Comparison of ENCODE assay signal across 9 cellular contexts in the genomic region with DNA sequence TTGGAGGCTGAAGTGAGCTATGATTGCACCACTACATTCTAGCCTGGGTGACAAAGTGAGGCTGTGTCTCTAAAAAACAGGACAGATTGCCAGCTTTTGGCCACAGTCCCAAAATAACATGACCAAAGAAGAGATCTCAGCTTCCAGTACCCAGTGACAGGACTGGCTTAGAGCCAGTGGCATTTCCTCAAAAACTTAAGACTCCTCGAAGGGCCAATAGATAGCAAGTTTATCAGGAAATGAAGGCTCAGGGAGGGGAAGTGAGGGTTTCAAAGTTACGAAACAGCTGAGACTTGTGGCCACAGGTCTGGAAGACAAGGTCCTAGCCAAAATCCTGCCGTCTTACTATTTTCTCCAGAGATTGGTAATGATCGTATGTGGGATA. TPM values are rescaled to one million over a fixed set of nuclear protein-coding genes. Genes with fewer than 3 reads are reported as not detected.
DNase-seq lines count a peak whose midpoint lies in the region; ATAC-seq, FAIRE-seq and TF ChIP-seq lines count a peak whose summit lies in the region.
"Had no signal": no experiment of that assay in that cellular context is flagged by ENCODE, and none has a peak within 500 bp of the region (broad histone marks: within the 10 kb centered on the region; RNA-seq: fewer than 3 reads in every experiment).

No MANE protein-coding gene starts in this region.

- no TSS peak for BruUV-seq in endothelial cell of umbilical vein (replicated peaks; lab: Mats Ljungman, UMichigan)

- H3K4me3 Mint-ChIP-seq in activated T-cell treated with anti-CD3 and anti-CD28 coated beads, Interleukin-2, amount 50 U/mL, for 72 hours = no peak overlapping the region
- peak overlapping the region in 6 of 10 donors; percentile 15 to 57 (median 37) for H3K4me3 Mint-ChIP-seq in naive thymus-derived CD4-positive, alpha-beta T cell

- CTCF ChIA-PET in endothelial cell of umbilical vein (lab: Charles Lee) = interaction anchor here (0.9 to 1.6 kb wide), 3 partner anchors 9 to 42 kb away, joined by 4 to 9 read pairs (median 9); partner anchors contain the start of gene KPNA6
- CTCF ChIA-PET in naive thymus-derived CD4-positive, alpha-beta T cell (lab: Charles Lee) = interaction anchor here (0.6 to 1.3 kb wide), 3 partner anchors 15 to 257 kb away, joined by 3 read pairs; no protein-coding TSS in a partner anchor

- H2AFZ ChIP-seq in endothelial cell of umbilical vein (ENCODE audit: low read depth, low read length) = no peak overlapping the region
- no peak overlapping the region for H2AFZ ChIP-seq in smooth muscle cell (ENCODE audit: low read depth)

- no peaks in the 10 kb centered on the region for H3K36me3 Mint-ChIP-seq in activated T-cell treated with anti-CD3 and anti-CD28 coated beads, Interleukin-2, amount 50 U/mL, for 72 hours (ENCODE audit: insufficient read depth in 2 of 2)
- peaks cover 0 to 11% (median 0%) of the 10 kb centered on the region in 5 donors for H3K36me3 Mint-ChIP-seq in naive thymus-derived CD4-positive, alpha-beta T cell

- peak overlapping the region; percentile 26 for H3K27ac Mint-ChIP-seq in activated T-cell treated with anti-CD3 and anti-CD28 coated beads, Interleukin-2, amount 50 U/mL, for 72 hours
- H3K27ac Mint-ChIP-seq in naive thymus-derived CD4-positive, alpha-beta T cell = peak overlapping the region; percentile 35 to 90 (median 51)

- H3K4me2 ChIP-seq in endothelial cell of umbilical vein (ENCODE audit: insufficient read depth, low read length) (peak overlapping the region; percentile 64), smooth muscle cell (no peak overlapping the region)

- peaks cover 32% of the 10 kb centered on the region for H3K4me1 ChIP-seq in endothelial cell of umbilical vein (ENCODE audit: control insufficient read depth, extremely low read depth, insufficient read depth, low read length)
- peaks cover 5% of the 10 kb centered on the region in 2 donors for H3K4me1 ChIP-seq in naive thymus-derived CD4-positive, alpha-beta T cell (ENCODE audit: control insufficient read depth in 2 of 2, insufficient read depth in 2 of 2, low read length in 2 of 2)
- H3K4me1 ChIP-seq in smooth muscle cell (ENCODE audit: low read depth) = peaks cover 25% of the 10 kb centered on the region
- H3K4me1 ChIP-seq in BE2C = peaks cover 7% of the 10 kb centered on the region

- ATAC-seq in activated T-cell treated with anti-CD3 and anti-CD28 coated beads, Interleukin-2, amount 50 U/mL, for 72 hours (replicated peaks in 1 of 2) = peak; percentile 19 to 25
- peak; percentile 87 for ATAC-seq in naive thymus-derived CD4-positive, alpha-beta T cell
- ATAC-seq in GM18505 (IDR thresholded peaks at IDR 0.05; ENCODE audit: unreplicated experiment) = no peak

- no peak for DNase-seq in activated T-cell treated with anti-CD3 and anti-CD28 coated beads, Interleukin-2, amount 50 U/mL, for 72 hours
- DNase-seq in activated T-cell treated with anti-CD3 and anti-CD28 coated beads, Interleukin-2, amount 50 U/mL, for 1 hour = no peak
- DNase-seq in RKO (ENCODE audit: low spot score) (peak; percentile 38), endothelial cell of umbilical vein (ENCODE audit: low read depth, low spot score) (peak; percentile 97), smooth muscle cell (lab: John Stamatoyannopoulos, UW; ENCODE audit: unreplicated experiment) (no peak), BE2C (no peak)
- peak in 3 of 9 donors; percentile 8 to 22 (median 14) for DNase-seq in naive thymus-derived CD4-positive, alpha-beta T cell

- TF ChIP-seq POLR2A in endothelial cell of umbilical vein (IDR thresholded peaks at IDR 0.05; ENCODE audit: low read depth, low read length) (peak; percentile 50), GM18505 (IDR thresholded peaks at IDR 0.05; ENCODE audit: borderline replicate concordance, extremely low read depth, insufficient read depth, insufficient read length) (no peak)

- H3K27ac ChIP-seq in endothelial cell of umbilical vein (ENCODE audit: insufficient read depth, low read depth, low read length) (peak overlapping the region; percentile 46), smooth muscle cell (ENCODE audit: low read depth) (no peak overlapping the region)
- H3K27ac ChIP-seq in naive thymus-derived CD4-positive, alpha-beta T cell (ENCODE audit: low read depth, low read length) = no peak overlapping the region

- peaks cover 47% of the 10 kb centered on the region for H3F3A ChIP-seq in smooth muscle cell (ENCODE audit: low read depth)

- dilution Hi-C loops in endothelial cell of umbilical vein (cut with MboI; ENCODE audit: extremely low pct_ligation_motif_present, low sequenced_read_pairs) = no loop called here

- intact Hi-C loops in endothelial cell of umbilical vein (cut with micrococcal nuclease) = no loop called here
- intact Hi-C loops in naive thymus-derived CD4-positive, alpha-beta T cell (cut with micrococcal nuclease) = loop anchor here in 1 of 2 donors (10.0 kb wide), 1 partner anchor 252 kb away; the partner anchor contains the start of gene SPOCD1

- peak; percentile 92 for FAIRE-seq in endothelial cell of umbilical vein (lab: Jason Lieb, UNC)
- FAIRE-seq: G401.6 had no signal

- H3K27me3 ChIP-seq in endothelial cell of umbilical vein (ENCODE audit: control insufficient read depth in 2 of 2, insufficient read depth in 2 of 2, low read length in 2 of 2) = no peaks in the 10 kb centered on the region
- H3K27me3 ChIP-seq in naive thymus-derived CD4-positive, alpha-beta T cell (ENCODE audit: control insufficient read depth in 2 of 2, insufficient read depth in 2 of 2, low read length in 2 of 2) = no peaks in the 10 kb centered on the region
- no peaks in the 10 kb centered on the region for H3K27me3 ChIP-seq in smooth muscle cell (ENCODE audit: low read depth)
- no peaks in the 10 kb centered on the region for H3K27me3 ChIP-seq in BE2C

- peak overlapping the region in 1 of 3 experiments; percentile 35 for H3K4me3 ChIP-seq in endothelial cell of umbilical vein (replicated peaks in 1 of 3; ENCODE audit: insufficient read depth in 1 of 3, low read depth in 1 of 3, low read length in 3 of 3)
- H3K4me3 ChIP-seq in naive thymus-derived CD4-positive, alpha-beta T cell (ENCODE audit: low read length) = no peak overlapping the region
- H3K4me3 ChIP-seq in smooth muscle cell = no peak overlapping the region
- no peak overlapping the region for H3K4me3 ChIP-seq in BE2C (ENCODE audit: low read depth, low read length)

- H4K20me1 ChIP-seq in endothelial cell of umbilical vein (replicated peaks; ENCODE audit: control insufficient read depth, extremely low read depth, insufficient read depth, low read length) (no peaks in the 10 kb centered on the region), smooth muscle cell (ENCODE audit: low read depth) (peaks cover 25% of the 10 kb centered on the region)

- H3K4me1 Mint-ChIP-seq in activated T-cell treated with anti-CD3 and anti-CD28 coated beads, Interleukin-2, amount 50 U/mL, for 72 hours (ENCODE audit: low read depth) = peaks cover 15% of the 10 kb centered on the region
- peaks cover 12 to 32% (median 22%) of the 10 kb centered on the region in 7 donors for H3K4me1 Mint-ChIP-seq in naive thymus-derived CD4-positive, alpha-beta T cell

- no peaks in the 10 kb centered on the region for H3K9me3 Mint-ChIP-seq in activated T-cell treated with anti-CD3 and anti-CD28 coated beads, Interleukin-2, amount 50 U/mL, for 72 hours
- no peaks in the 10 kb centered on the region for H3K9me3 Mint-ChIP-seq in naive thymus-derived CD4-positive, alpha-beta T cell

- peaks cover 2 to 4% of the 10 kb centered on the region in 2 experiments for H3K36me3 ChIP-seq in endothelial cell of umbilical vein (ENCODE audit: control insufficient read depth in 2 of 2, extremely low read depth in 1 of 2, insufficient read depth in 2 of 2, low read length in 2 of 2)
- H3K36me3 ChIP-seq in naive thymus-derived CD4-positive, alpha-beta T cell (ENCODE audit: control insufficient read depth in 2 of 3, insufficient read depth in 3 of 3, low read length in 3 of 3) = peaks cover 0 to 10% (median under 1%) of the 10 kb centered on the region in 3 experiments
- H3K36me3 ChIP-seq in smooth muscle cell (ENCODE audit: low read depth) = no peaks in the 10 kb centered on the region
- no peaks in the 10 kb centered on the region for H3K36me3 ChIP-seq in BE2C

- WGBS in smooth muscle cell (ENCODE audit: low lambda C conversion rate) = 29% methylated on average over 4 of the region's 4 CpGs

- no peaks in the 10 kb centered on the region for H3K27me3 Mint-ChIP-seq in activated T-cell treated with anti-CD3 and anti-CD28 coated beads, Interleukin-2, amount 50 U/mL, for 72 hours (ENCODE audit: low read depth)
- no peaks in the 10 kb centered on the region for H3K27me3 Mint-ChIP-seq in naive thymus-derived CD4-positive, alpha-beta T cell

- no peaks in the 10 kb centered on the region for H3K9me1 ChIP-seq in endothelial cell of umbilical vein (replicated peaks; ENCODE audit: control insufficient read depth, extremely low read depth, insufficient read depth, low read length)

- H3K79me2 ChIP-seq in endothelial cell of umbilical vein (ENCODE audit: control insufficient read depth, insufficient read depth, low read length) (no peaks in the 10 kb centered on the region), smooth muscle cell (ENCODE audit: low read depth) (no peaks in the 10 kb centered on the region)

- POLR2A ChIA-PET in endothelial cell of umbilical vein (lab: Charles Lee) = interaction anchor here (0.7 to 0.8 kb wide), 2 partner anchors 41 to 165 kb away, joined by 3 to 4 read pairs; no protein-coding TSS in a partner anchor
- POLR2A ChIA-PET in naive thymus-derived CD4-positive, alpha-beta T cell (lab: Charles Lee) = interaction anchor here (0.5 to 1.2 kb wide), 7 partner anchors 9 to 526 kb away, joined by 3 to 6 read pairs (median 3); no protein-coding TSS in a partner anchor

- H3K9ac ChIP-seq in endothelial cell of umbilical vein (replicated peaks; ENCODE audit: extremely low read depth, insufficient read depth, low read length) (peak overlapping the region; percentile 47), smooth muscle cell (ENCODE audit: low read depth) (no peak overlapping the region)

- TF ChIP-seq CTCF in endothelial cell of umbilical vein (IDR thresholded peaks at IDR 0.05; ENCODE audit: extremely low read depth in 1 of 2, insufficient read depth in 1 of 2, low read depth in 1 of 2, low read length in 2 of 2) (no peak), smooth muscle cell (IDR thresholded peaks at IDR 0.05; ENCODE audit: borderline replicate concordance, insufficient read depth, poor library complexity, severe bottlenecking) (no peak), BE2C (IDR thresholded peaks at IDR 0.05; ENCODE audit: low read depth, low read length) (no peak)

- no peaks in the 10 kb centered on the region for H3K9me3 ChIP-seq in endothelial cell of umbilical vein (replicated peaks; ENCODE audit: control insufficient read depth, insufficient read depth, low read length)
- no peaks in the 10 kb centered on the region for H3K9me3 ChIP-seq in naive thymus-derived CD4-positive, alpha-beta T cell (ENCODE audit: control insufficient read depth in 2 of 3, low read length in 3 of 3)
- no peaks in the 10 kb centered on the region for H3K9me3 ChIP-seq in smooth muscle cell (replicated peaks; ENCODE audit: low read depth)
- no peaks in the 10 kb centered on the region for H3K9me3 ChIP-seq in BE2C

RNA-seq across cellular contexts. Expression of gene TMEM39B, which starts 6.3 kb away (rescaled TPM):
- total RNA-seq in activated T-cell treated with anti-CD3 and anti-CD28 coated beads, Interleukin-2, amount 50 U/mL, for 72 hours = 10 to 100 TPM; 28.4 to 38.0 TPM
- total RNA-seq in endothelial cell of umbilical vein (43.7 and 47.3 TPM in 2 replicates), smooth muscle cell (9.2 and 9.4 TPM in 2 replicates)
- polyA plus RNA-seq in endothelial cell of umbilical vein (64.3 and 78.1 TPM in 2 replicates), smooth muscle cell (4.4 and 7.5 TPM in 2 replicates)
- polyA plus RNA-seq in endothelial cell of umbilical vein (2011; cell fraction: cytosol; rRNA removed) = 54.2 and 56.6 TPM in 2 replicates
- polyA plus RNA-seq in endothelial cell of umbilical vein (2011; cell fraction: nucleus; rRNA removed) = 39.8 and 43.8 TPM in 2 replicates
- 27.9 and 28.0 TPM in 2 replicates for polyA plus RNA-seq in endothelial cell of umbilical vein (2012)
- polyA minus RNA-seq in endothelial cell of umbilical vein = 42.9 and 49.2 TPM in 2 replicates
- polyA minus RNA-seq in endothelial cell of umbilical vein (2011; cell fraction: cytosol; rRNA and poly(A)+ RNA removed) = 14.2 TPM
- 17.8 and 18.1 TPM in 2 replicates for polyA minus RNA-seq in endothelial cell of umbilical vein (2011; cell fraction: nucleus; rRNA and poly(A)+ RNA removed)
- 10 to 100 TPM; 11.4 to 35.9 (median 26.4) TPM for total RNA-seq in naive thymus-derived CD4-positive, alpha-beta T cell
- 1 to 10 TPM; 2.7 to 4.9 TPM for polyA plus RNA-seq in naive thymus-derived CD4-positive, alpha-beta T cell
- polyA plus RNA-seq in BE2C (2012; ENCODE audit: insufficient read depth, insufficient read length, low read depth) = 24.7 TPM

RNA-seq across cellular contexts. Expression of gene KPNA6, which starts 41.4 kb away (rescaled TPM):
- 10 to 100 TPM; 63.3 to 65.8 TPM for total RNA-seq in activated T-cell treated with anti-CD3 and anti-CD28 coated beads, Interleukin-2, amount 50 U/mL, for 72 hours
- total RNA-seq in endothelial cell of umbilical vein (83.4 and 85.6 TPM in 2 replicates), smooth muscle cell (35.8 and 40.9 TPM in 2 replicates)
- polyA plus RNA-seq in endothelial cell of umbilical vein (18.1 and 22.1 TPM in 2 replicates), smooth muscle cell (22.3 and 29.1 TPM in 2 replicates)
- 24.9 and 25.4 TPM in 2 replicates for polyA plus RNA-seq in endothelial cell of umbilical vein (2011; cell fraction: cytosol; rRNA removed)
- polyA plus RNA-seq in endothelial cell of umbilical vein (2011; cell fraction: nucleus; rRNA removed) = 21.1 and 23.1 TPM in 2 replicates
- polyA plus RNA-seq in endothelial cell of umbilical vein (2012) = 19.0 and 27.3 TPM in 2 replicates
- polyA minus RNA-seq in endothelial cell of umbilical vein = 58.4 and 61.4 TPM in 2 replicates
- polyA minus RNA-seq in endothelial cell of umbilical vein (2011; cell fraction: cytosol; rRNA and poly(A)+ RNA removed) = 24.2 TPM
- 15.8 and 25.6 TPM in 2 replicates for polyA minus RNA-seq in endothelial cell of umbilical vein (2011; cell fraction: nucleus; rRNA and poly(A)+ RNA removed)
- total RNA-seq in naive thymus-derived CD4-positive, alpha-beta T cell = 10 to 100 TPM; 47.4 to 63.7 (median 51.6) TPM
- polyA plus RNA-seq in naive thymus-derived CD4-positive, alpha-beta T cell = 10 to 100 TPM; 19.5 to 26.8 TPM
- polyA plus RNA-seq in BE2C (2012; ENCODE audit: insufficient read depth, insufficient read length, low read depth) = 8.3 TPM

RNA-seq across cellular contexts. Expression of gene KHDRBS1, which starts 52.8 kb away (rescaled TPM):
- total RNA-seq in activated T-cell treated with anti-CD3 and anti-CD28 coated beads, Interleukin-2, amount 50 U/mL, for 72 hours = 100 to 1,000 TPM; 138 to 156 TPM
- total RNA-seq in endothelial cell of umbilical vein (185 and 194 TPM in 2 replicates), smooth muscle cell (80.4 and 90.6 TPM in 2 replicates)
- polyA plus RNA-seq in endothelial cell of umbilical vein (26.3 and 43.4 TPM in 2 replicates), smooth muscle cell (85.0 and 86.5 TPM in 2 replicates)
- polyA plus RNA-seq in endothelial cell of umbilical vein (2011; cell fraction: cytosol; rRNA removed) = 65.7 and 69.2 TPM in 2 replicates
- polyA plus RNA-seq in endothelial cell of umbilical vein (2011; cell fraction: nucleus; rRNA removed) = 64.7 and 69.4 TPM in 2 replicates
- 123 and 173 TPM in 2 replicates for polyA plus RNA-seq in endothelial cell of umbilical vein (2012)
- polyA minus RNA-seq in endothelial cell of umbilical vein = 46.8 and 49.3 TPM in 2 replicates
- 33.3 TPM for polyA minus RNA-seq in endothelial cell of umbilical vein (2011; cell fraction: cytosol; rRNA and poly(A)+ RNA removed)
- 41.0 and 48.9 TPM in 2 replicates for polyA minus RNA-seq in endothelial cell of umbilical vein (2011; cell fraction: nucleus; rRNA and poly(A)+ RNA removed)
- total RNA-seq in naive thymus-derived CD4-positive, alpha-beta T cell = 100 to 1,000 TPM in 3 of 5 experiments, 10 to 100 TPM in 2; 89.2 to 162 (median 125) TPM
- polyA plus RNA-seq in naive thymus-derived CD4-positive, alpha-beta T cell = 100 to 1,000 TPM; 108 to 116 TPM
- 104 TPM for polyA plus RNA-seq in BE2C (2012; ENCODE audit: insufficient read depth, insufficient read length, low read depth)

Comparison
In these comparisons a context has a peak if more than half of its experiments do, and no peak if none do; other contexts are left out.
1. DNase-seq: peak in RKO (single experiment) and endothelial cell of umbilical vein (single experiment); none in activated T-cell treated with anti-CD3 and anti-CD28 coated beads, Interleukin-2, amount 50 U/mL, for 72 hours (0 of 2), activated T-cell treated with anti-CD3 and anti-CD28 coated beads, Interleukin-2, amount 50 U/mL, for 1 hour (single experiment), smooth muscle cell (single experiment) and BE2C (single experiment).
2. H3K4me3 Mint-ChIP-seq: peak in naive thymus-derived CD4-positive, alpha-beta T cell (6 of 10); none in activated T-cell treated with anti-CD3 and anti-CD28 coated beads, Interleukin-2, amount 50 U/mL, for 72 hours (0 of 2).